ENCODE assay signal across 9 cellular contexts in the genomic region with DNA sequence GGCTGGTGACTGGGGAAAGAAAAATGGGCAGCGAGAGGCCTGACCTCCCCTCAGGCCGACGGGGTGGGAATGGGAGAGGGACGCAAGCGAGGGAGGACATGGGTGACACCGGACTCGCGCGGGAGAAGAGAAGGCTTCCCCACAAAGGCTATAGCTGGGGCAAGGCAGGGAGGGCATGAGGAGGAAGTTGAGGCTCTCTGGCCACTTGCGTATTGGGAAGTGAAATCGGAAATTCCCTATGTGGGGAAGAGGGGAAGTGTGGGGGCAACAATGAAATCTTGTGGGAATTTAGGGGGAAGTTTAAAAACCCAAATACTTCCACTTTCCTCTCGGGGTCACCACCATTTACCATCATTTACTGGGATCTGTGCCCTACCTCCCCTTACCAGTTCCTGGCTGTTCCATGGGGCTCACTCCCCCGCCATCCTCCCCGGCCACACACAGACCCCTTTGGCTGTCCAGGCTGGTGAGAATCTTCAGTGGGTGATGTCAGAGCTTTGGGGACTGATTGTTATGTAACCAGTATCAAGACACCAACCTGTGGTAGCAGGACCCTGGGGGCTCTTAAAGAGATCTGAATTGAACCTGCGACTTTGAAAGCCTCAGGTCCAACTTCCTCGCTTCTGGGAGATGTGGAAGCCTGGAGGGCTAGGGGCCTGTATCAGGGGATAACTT. TPM values are rescaled to one million over a fixed set of nuclear protein-coding genes. Genes with fewer than 3 reads are reported as not detected.
DNase-seq lines count a peak whose midpoint lies in the region; ATAC-seq, FAIRE-seq and TF ChIP-seq lines count a peak whose summit lies in the region.
"Had no signal": no experiment of that assay in that cellular context is flagged by ENCODE, and none has a peak within 500 bp of the region (broad histone marks: within the 10 kb centered on the region; RNA-seq: fewer than 3 reads in every experiment).

No MANE protein-coding gene starts in this region.

- intact Hi-C loops in IMR-90 (cut with micrococcal nuclease): loop anchor here (2.0 kb wide), 1 partner anchor 15 kb away; no protein-coding TSS in a partner anchor
- intact Hi-C loops in K562 (cut with micrococcal nuclease): no loop called here
- intact Hi-C loops in lower lobe of right lung (cut with DNase I): no loop called here

- peak overlapping the region; percentile 80 for H4K91ac ChIP-seq in IMR-90 (ENCODE audit: insufficient read depth, low read depth, low read length)

- peak overlapping the region; percentile 91 to 95 (median 93) for H3K27ac ChIP-seq in BLaER1 treated with 17β-estradiol and CSF1 and Interleukin-3, amounts not matched to agents 10 nM and 100 nM
- H3K27ac ChIP-seq in IMR-90 (ENCODE audit: insufficient read depth, low read length) (peak overlapping the region; percentile 53), K562 (ENCODE audit: extremely low read depth, low read depth, low read length) (peak overlapping the region; percentile 88), lower lobe of right lung (peak overlapping the region; percentile 91), tibial nerve (peak overlapping the region; percentile 57 to 98 (median 92))

- peak overlapping the region; percentile 21 for H2BK5ac ChIP-seq in IMR-90 (ENCODE audit: low read depth, low read length, poor library complexity, severe bottlenecking)

- POLR2A ChIA-PET in IMR-90 (lab: Charles Lee; ENCODE audit: unreplicated experiment) (no interaction called here), K562 (lab: Yijun Ruan, JAX) (interaction anchor here (0.6 to 9.0 kb wide), 8 partner anchors 10 to 620 kb away, joined by 3 to 109 read pairs (median 4); a partner anchor contains a TSS)

- peaks cover 51% of the 10 kb centered on the region for H3K79me2 ChIP-seq in K562 (ENCODE audit: control insufficient read depth, insufficient read depth, low read length)

- WGBS in IMR-90 (ENCODE audit: extremely low coverage in 2 of 2, insufficient read length in 1 of 2), 2 experiments: 100% methylated on average over 2 of the region's 16 CpGs; no CpG with 5 or more reads in 1 of the 2 experiments
- 17% methylated on average over 15 of the region's 16 CpGs for WGBS in K562 (ENCODE audit: insufficient coverage, low coverage, missing lambda C conversion rate)
- WGBS in tibial nerve, 2 donors: 15 to 17% methylated on average over 16 of the region's 16 CpGs

- H3K4ac ChIP-seq in IMR-90 (ENCODE audit: low read depth, low read length): peak overlapping the region; percentile 83

- H3K36me3 ChIP-seq in BLaER1 treated with 17β-estradiol and CSF1 and Interleukin-3, amounts not matched to agents 10 nM and 100 nM: peaks cover 0 to 21% (median 5%) of the 10 kb centered on the region in 11 experiments; a peak in 8 of 22 replicates
- peaks cover 12% of the 10 kb centered on the region for H3K36me3 ChIP-seq in IMR-90 (ENCODE audit: control insufficient read depth, insufficient read depth, low read length)
- peaks cover 15% of the 10 kb centered on the region; the same call in 2 of the 3 replicates for H3K36me3 ChIP-seq in K562 (ENCODE audit: control insufficient read depth, insufficient read depth, low read length)
- H3K36me3 ChIP-seq in lower lobe of right lung: peaks cover 4% of the 10 kb centered on the region
- no peaks in the 10 kb centered on the region for H3K36me3 ChIP-seq in tibial nerve

- peak overlapping the region; percentile 81 for H2AK5ac ChIP-seq in IMR-90 (ENCODE audit: low read depth, low read length)

- no peak for ATAC-seq in IMR-90 (ENCODE audit: low read depth)
- peak; percentile 6 for ATAC-seq in K562
- ATAC-seq in lower lobe of right lung: peak; percentile 9 to 21

- H3K23ac ChIP-seq in IMR-90 (ENCODE audit: low read depth, low read length): peak overlapping the region; percentile 88

- peak; percentile 6 for FAIRE-seq in K562 (lab: Jason Lieb, UNC)

- peak overlapping the region; percentile 86 for H2AFZ ChIP-seq in IMR-90 (replicated peaks; ENCODE audit: low read length, poor library complexity)
- peak overlapping the region; percentile 89 for H2AFZ ChIP-seq in K562 (ENCODE audit: low read depth, low read length)

- peak overlapping the region; percentile 49 to 93 for H4K8ac ChIP-seq in IMR-90 (ENCODE audit: low read depth in 2 of 2, low read length in 2 of 2)

- CTCF ChIA-PET in IMR-90 (lab: Yijun Ruan, JAX): interaction anchor here (0.6 kb wide), 1 partner anchor 253 kb away, joined by 3 read pairs; no protein-coding TSS in a partner anchor
- CTCF ChIA-PET in K562 (lab: Yijun Ruan, JAX; ENCODE audit: low intra/inter-chr PET ratio): interaction anchor here (1.1 kb wide), 1 partner anchor 16 kb away, joined by 3 read pairs; no protein-coding TSS in a partner anchor

- H3K18ac ChIP-seq in IMR-90 (ENCODE audit: low read depth, low read length): peak overlapping the region; percentile 31

- H2BK120ac ChIP-seq in IMR-90 (ENCODE audit: low read depth, low read length): peak overlapping the region; percentile 55

- H3K4me1 ChIP-seq in BLaER1 treated with 17β-estradiol and CSF1 and Interleukin-3, amounts not matched to agents 10 nM and 100 nM: peaks cover 76 to 85% (median 81%) of the 10 kb centered on the region in 10 experiments
- H3K4me1 ChIP-seq in IMR-90 (ENCODE audit: control insufficient read depth, insufficient read depth, low read length) (peaks cover 15% of the 10 kb centered on the region), K562 (replicated peaks in 1 of 2; ENCODE audit: control insufficient read depth in 2 of 2, insufficient read depth in 2 of 2, low read length in 2 of 2) (peaks cover 26 to 66% of the 10 kb centered on the region in 2 experiments), lower lobe of right lung (peaks cover 64% of the 10 kb centered on the region), tibial nerve (peaks cover 3 to 68% (median 56%) of the 10 kb centered on the region in 4 donors)

- TF ChIP-seq RAD21 in IMR-90 (IDR thresholded peaks at IDR 0.05; ENCODE audit: low read length): no peak
- TF ChIP-seq RAD21 in K562 (CRISPR knock-in tag; conservative IDR thresholded peaks at IDR 0.05 in 1 of 2, IDR thresholded peaks at IDR 0.05 in 1 of 2): no peak

- no peak overlapping the region for H2BK20ac ChIP-seq in IMR-90 (ENCODE audit: low read depth, low read length)

- peaks cover 35 to 40% (median 38%) of the 10 kb centered on the region in 11 experiments for H4K20me1 ChIP-seq in BLaER1 treated with 17β-estradiol and CSF1 and Interleukin-3, amounts not matched to agents 10 nM and 100 nM
- peaks cover 34% of the 10 kb centered on the region for H4K20me1 ChIP-seq in IMR-90 (ENCODE audit: insufficient read depth, low read length)
- H4K20me1 ChIP-seq in K562 (replicated peaks; ENCODE audit: control insufficient read depth, insufficient read depth, low read length): peaks cover 14% of the 10 kb centered on the region; the same call in 1 of the 2 replicates

- H3K79me1 ChIP-seq in IMR-90 (ENCODE audit: low read depth in 1 of 2, low read length in 2 of 2): peaks cover 6 to 38% of the 10 kb centered on the region in 2 experiments; a peak in 3 of 4 replicates

- H3K4me3 ChIP-seq in BLaER1 treated with 17β-estradiol and CSF1 and Interleukin-3, amounts not matched to agents 10 nM and 100 nM: peak overlapping the region; percentile 72 to 98 (median 88)
- H3K4me3 ChIP-seq in IMR-90 (ENCODE audit: insufficient read depth, low read depth, low read length): peak overlapping the region; percentile 68
- peak overlapping the region; percentile 71 for H3K4me3 ChIP-seq in K562
- peak overlapping the region; percentile 97 for H3K4me3 ChIP-seq in lower lobe of right lung
- H3K4me3 ChIP-seq in tibial nerve: peak overlapping the region; percentile 67 to 99 (median 80)

- TF ChIP-seq POLR2A in IMR-90 (IDR thresholded peaks at IDR 0.05; ENCODE audit: low read depth, low read length) (no peak), K562 (conservative IDR thresholded peaks at IDR 0.05) (no peak), tibial nerve (IDR thresholded peaks at IDR 0.05) (no peak)

- H3K56ac ChIP-seq in IMR-90 (ENCODE audit: extremely low read depth, insufficient read depth, low read length): peak overlapping the region; percentile 79

- no TSS peak for BruUV-seq in IMR-90 (replicated peaks; lab: Mats Ljungman, UMichigan)
- TSS peak; percentile 93 for BruUV-seq in K562 (replicated peaks; lab: Mats Ljungman, UMichigan)

- peak overlapping the region; percentile 82 to 99 (median 93) for H3K4me2 ChIP-seq in BLaER1 treated with 17β-estradiol and CSF1 and Interleukin-3, amounts not matched to agents 10 nM and 100 nM
- H3K4me2 ChIP-seq in IMR-90 (ENCODE audit: low read depth, low read length) (peak overlapping the region; percentile 94), K562 (ENCODE audit: insufficient read depth, low read length) (peak overlapping the region; percentile 93)

- no peak for TF ChIP-seq EP300 in K562 (IDR thresholded peaks at IDR 0.05; ENCODE audit: low read length)
- TF ChIP-seq EP300 in tibial nerve (IDR thresholded peaks at IDR 0.05): no peak

- H3K14ac ChIP-seq in IMR-90 (replicated peaks; ENCODE audit: low read depth, low read length): peak overlapping the region; percentile 88

- DNase-seq in IMR-90: no peak
- DNase-seq in K562 (ENCODE audit: extremely low read depth in 1 of 4, low spot score in 3 of 4): no peak
- DNase-seq in lower lobe of right lung: no peak
- no peak for DNase-seq in tibial nerve (ENCODE audit: low spot score in 2 of 2)
- DNase-seq in effector CD8-positive, alpha-beta T cell (lab: John Stamatoyannopoulos, UW): no peak
- no peak for DNase-seq in RPMI8226
- DNase-seq in GDM1 (lab: John Stamatoyannopoulos, UW): no peak

- H3K9me1 ChIP-seq in IMR-90 (ENCODE audit: insufficient read depth, low read length) (peaks cover 16% of the 10 kb centered on the region; the same call in 1 of the 2 replicates), K562 (ENCODE audit: control insufficient read depth, insufficient read depth, low read length) (no peaks in the 10 kb centered on the region)

- peak overlapping the region; percentile 82 to 93 (median 87) for H3K9ac ChIP-seq in BLaER1 treated with 17β-estradiol and CSF1 and Interleukin-3, amounts not matched to agents 10 nM and 100 nM
- H3K9ac ChIP-seq in IMR-90 (ENCODE audit: low read depth, low read length) (peak overlapping the region; percentile 75), K562 (ENCODE audit: insufficient read depth in 1 of 2, low read depth in 2 of 2, low read length in 2 of 2) (peak overlapping the region; percentile 89 to 92)

- H3K27me3 ChIP-seq in BLaER1 treated with 17β-estradiol and CSF1 and Interleukin-3, amounts not matched to agents 10 nM and 100 nM: no peaks in the 10 kb centered on the region
- no peaks in the 10 kb centered on the region for H3K27me3 ChIP-seq in IMR-90 (ENCODE audit: control insufficient read depth, insufficient read depth, low read length)
- H3K27me3 ChIP-seq in K562 (ENCODE audit: control insufficient read depth in 2 of 2, insufficient read depth in 2 of 2, low read length in 2 of 2): no peaks in the 10 kb centered on the region
- H3K27me3 ChIP-seq in lower lobe of right lung (ENCODE audit: low read depth): no peaks in the 10 kb centered on the region
- no peaks in the 10 kb centered on the region for H3K27me3 ChIP-seq in tibial nerve

- TF ChIP-seq CTCF in IMR-90 (conservative IDR thresholded peaks at IDR 0.05; ENCODE audit: low read depth, low read length) (no peak), K562 (IDR thresholded peaks at IDR 0.05 in 2 of 3, conservative IDR thresholded peaks at IDR 0.05 in 1 of 3; ENCODE audit: insufficient read depth in 2 of 3, low read depth in 1 of 3, low read length in 3 of 3) (no peak), lower lobe of right lung (IDR thresholded peaks at IDR 0.05) (no peak), tibial nerve (IDR thresholded peaks at IDR 0.05) (no peak)

- in situ Hi-C loops in IMR-90 (cut with MboI; ENCODE audit: low sequenced_read_pairs): no loop called here
- in situ Hi-C loops in K562 (cut with MboI): no loop called here

- H4K5ac ChIP-seq in IMR-90 (ENCODE audit: low read depth, low read length): peak overlapping the region; percentile 65

- dilution Hi-C loops in IMR-90 (cut with HindIII; ENCODE audit: low sequenced_read_pairs, unreplicated experiment): no loop called here

- H3K9me3 ChIP-seq in BLaER1 treated with 17β-estradiol and CSF1 and Interleukin-3, amounts not matched to agents 10 nM and 100 nM (replicated peaks in 1 of 11): no peaks in the 10 kb centered on the region
- H3K9me3 ChIP-seq in IMR-90 (ENCODE audit: control insufficient read depth, insufficient read depth, low read length) (no peaks in the 10 kb centered on the region), K562 (replicated peaks; ENCODE audit: control insufficient read depth, insufficient read depth, low read depth, low read length) (no peaks in the 10 kb centered on the region), lower lobe of right lung (no peaks in the 10 kb centered on the region), tibial nerve (no peaks in the 10 kb centered on the region)

- H2AK9ac ChIP-seq in IMR-90 (replicated peaks; ENCODE audit: low read depth, low read length, poor library complexity): peak overlapping the region; percentile 78

- 0 out of 3 replicates have a peak overlapping the region, but pooled peaks have one; percentile 8 for H2BK15ac ChIP-seq in IMR-90 (ENCODE audit: low read depth, low read length)

RNA-seq across cellular contexts. Expression of a gene that starts 0.9 kb away (rescaled TPM):
- total RNA-seq in IMR-90 (2012; rRNA removed) (107 and 125 TPM in 2 replicates), K562 (2014; rRNA removed) (39.1 and 40.0 TPM in 2 replicates), K562 (2014; rRNA removed; fragmentation: Illumina TruSeq; extraction: Trizol) (7.2 and 11.5 TPM in 2 replicates), K562 (2015; rRNA removed; fragmentation: Illumina TruSeq; extraction: Trizol) (12.7 and 12.9 TPM in 2 replicates), K562 (2021) (65.0 and 69.6 TPM in 2 replicates), lower lobe of right lung (73.4 TPM), tibial nerve (10 to 100 TPM; 35.2 to 93.9 (median 42.6) TPM)
- polyA plus RNA-seq in IMR-90 (2012; rRNA removed) (209 and 216 TPM in 2 replicates), K562 (2011; rRNA removed) (16.4 and 34.2 TPM in 2 replicates), K562 (2014; fragmentation: Illumina TruSeq; extraction: Trizol) (41.0 and 45.1 TPM in 2 replicates), K562 (2014; fragmentation: Nextera tagmentation; extraction: Ambion mirVana) (under 1 TPM; 0.46 to 0.59 TPM), K562 (2014; rRNA removed) (26.8 and 27.3 TPM in 2 replicates)
- 259 and 358 TPM in 2 replicates for polyA plus RNA-seq in IMR-90 (2012; cell fraction: cytosol; rRNA removed)
- 267 and 410 TPM in 2 replicates for polyA plus RNA-seq in IMR-90 (2012; cell fraction: nucleus; rRNA removed; ENCODE audit: low replicate concordance)
- 20.8 and 92.1 TPM in 2 replicates for total RNA-seq in K562 (2011; cell fraction: chromatin; rRNA removed; ENCODE audit: low replicate concordance)
- total RNA-seq in K562 (2011; cell fraction: nucleolus; rRNA removed): 57.7 and 64.3 TPM in 2 replicates
- total RNA-seq in K562 (2011; cell fraction: nucleoplasm; rRNA removed): 24.2 and 37.8 TPM in 2 replicates
- polyA plus RNA-seq in K562 (2011; cell fraction: cytosol; rRNA removed): 30.6 and 56.6 TPM in 2 replicates
- polyA plus RNA-seq in K562 (2011; cell fraction: nucleus; rRNA removed): 30.2 and 48.9 TPM in 2 replicates
- polyA plus RNA-seq in K562 (2012): 38.5 and 52.8 TPM in 2 replicates
- polyA minus RNA-seq in K562 (2011; rRNA and poly(A)+ RNA removed): 26.8 and 39.2 TPM in 2 replicates
- 50.9 and 64.3 TPM in 2 replicates for polyA minus RNA-seq in K562 (2011; cell fraction: cytosol; rRNA and poly(A)+ RNA removed)
- 17.4 and 22.8 TPM in 2 replicates for polyA minus RNA-seq in K562 (2011; cell fraction: nucleus; rRNA and poly(A)+ RNA removed)

RNA-seq across cellular contexts. Expression of a gene that starts 34.9 kb away (rescaled TPM):
- total RNA-seq in IMR-90 (2012; rRNA removed) (under 0.01 TPM in 2 replicates), K562 (2014; rRNA removed) (4.0 and 7.1 TPM in 2 replicates), K562 (2014; rRNA removed; fragmentation: Illumina TruSeq; extraction: Trizol) (0.99 and 1.1 TPM in 2 replicates), K562 (2015; rRNA removed; fragmentation: Illumina TruSeq; extraction: Trizol) (2.1 and 2.5 TPM in 2 replicates), K562 (2021) (7.4 and 8.8 TPM in 2 replicates), lower lobe of right lung (16.3 TPM), tibial nerve (under 1 TPM in 3 of 4 donors, not detected in 1; under 0.01 to 0.30 (median 0.21) TPM)
- polyA plus RNA-seq in IMR-90 (2012; rRNA removed) (0.10 and 0.12 TPM in 2 replicates), K562 (2011; rRNA removed) (2.2 and 3.6 TPM in 2 replicates), K562 (2014; fragmentation: Illumina TruSeq; extraction: Trizol) (1.8 and 4.6 TPM in 2 replicates), K562 (2014; fragmentation: Nextera tagmentation; extraction: Ambion mirVana) (under 1 TPM; 0.04 to 0.08 TPM), K562 (2014; rRNA removed) (7.9 and 11.8 TPM in 2 replicates)
- polyA plus RNA-seq in IMR-90 (2012; cell fraction: cytosol; rRNA removed): 0.04 and 0.12 TPM in 2 replicates
- polyA plus RNA-seq in IMR-90 (2012; cell fraction: nucleus; rRNA removed; ENCODE audit: low replicate concordance): 0.50 and 0.59 TPM in 2 replicates
- 19.1 and 64.6 TPM in 2 replicates for total RNA-seq in K562 (2011; cell fraction: chromatin; rRNA removed; ENCODE audit: low replicate concordance)
- total RNA-seq in K562 (2011; cell fraction: nucleolus; rRNA removed): 33.3 and 37.9 TPM in 2 replicates
- total RNA-seq in K562 (2011; cell fraction: nucleoplasm; rRNA removed): 16.2 and 19.7 TPM in 2 replicates
- polyA plus RNA-seq in K562 (2011; cell fraction: cytosol; rRNA removed): 2.0 and 4.5 TPM in 2 replicates
- 15.1 and 28.5 TPM in 2 replicates for polyA plus RNA-seq in K562 (2011; cell fraction: nucleus; rRNA removed)
- polyA plus RNA-seq in K562 (2012): 4.7 and 6.3 TPM in 2 replicates
- polyA minus RNA-seq in K562 (2011; rRNA and poly(A)+ RNA removed): 2.1 and 3.0 TPM in 2 replicates
- 3.2 and 3.5 TPM in 2 replicates for polyA minus RNA-seq in K562 (2011; cell fraction: cytosol; rRNA and poly(A)+ RNA removed)
- polyA minus RNA-seq in K562 (2011; cell fraction: nucleus; rRNA and poly(A)+ RNA removed): 12.1 and 12.2 TPM in 2 replicates

RNA-seq across cellular contexts. Expression of a gene that starts 37.6 kb away (rescaled TPM):
- total RNA-seq in IMR-90 (2012; rRNA removed) (3.2 and 3.6 TPM in 2 replicates), K562 (2014; rRNA removed) (22.2 and 22.4 TPM in 2 replicates), K562 (2014; rRNA removed; fragmentation: Illumina TruSeq; extraction: Trizol) (3.2 and 3.6 TPM in 2 replicates), K562 (2015; rRNA removed; fragmentation: Illumina TruSeq; extraction: Trizol) (6.2 and 7.7 TPM in 2 replicates), K562 (2021) (37.7 and 45.9 TPM in 2 replicates), lower lobe of right lung (21.7 TPM), tibial nerve (10 to 100 TPM; 33.0 to 93.6 (median 45.8) TPM)
- polyA plus RNA-seq in IMR-90 (2012; rRNA removed) (10.5 and 12.7 TPM in 2 replicates), K562 (2011; rRNA removed) (4.6 and 11.2 TPM in 2 replicates), K562 (2014; fragmentation: Illumina TruSeq; extraction: Trizol) (5.2 and 15.8 TPM in 2 replicates), K562 (2014; fragmentation: Nextera tagmentation; extraction: Ambion mirVana) (under 1 TPM; 0.25 to 0.53 TPM), K562 (2014; rRNA removed) (21.0 and 21.6 TPM in 2 replicates)
- polyA plus RNA-seq in IMR-90 (2012; cell fraction: cytosol; rRNA removed): 6.8 and 14.5 TPM in 2 replicates
- polyA plus RNA-seq in IMR-90 (2012; cell fraction: nucleus; rRNA removed; ENCODE audit: low replicate concordance): 27.8 and 85.6 TPM in 2 replicates
- total RNA-seq in K562 (2011; cell fraction: chromatin; rRNA removed; ENCODE audit: low replicate concordance): 50.6 and 183 TPM in 2 replicates
- total RNA-seq in K562 (2011; cell fraction: nucleolus; rRNA removed): 131 and 133 TPM in 2 replicates
- 70.0 and 70.2 TPM in 2 replicates for total RNA-seq in K562 (2011; cell fraction: nucleoplasm; rRNA removed)
- polyA plus RNA-seq in K562 (2011; cell fraction: cytosol; rRNA removed): 6.2 and 17.3 TPM in 2 replicates
- polyA plus RNA-seq in K562 (2011; cell fraction: nucleus; rRNA removed): 42.8 and 78.0 TPM in 2 replicates
- polyA plus RNA-seq in K562 (2012): 22.5 and 32.9 TPM in 2 replicates
- 5.7 and 7.2 TPM in 2 replicates for polyA minus RNA-seq in K562 (2011; rRNA and poly(A)+ RNA removed)
- polyA minus RNA-seq in K562 (2011; cell fraction: cytosol; rRNA and poly(A)+ RNA removed): 18.2 and 19.4 TPM in 2 replicates
- 45.1 and 49.8 TPM in 2 replicates for polyA minus RNA-seq in K562 (2011; cell fraction: nucleus; rRNA and poly(A)+ RNA removed)

RNA-seq across cellular contexts. Expression of a gene that starts 45.1 kb away (rescaled TPM):
- 6.4 and 6.5 TPM in 2 replicates for total RNA-seq in IMR-90 (2012; rRNA removed)
- 23.5 and 23.6 TPM in 2 replicates for polyA plus RNA-seq in IMR-90 (2012; rRNA removed)
- 16.0 and 21.4 TPM in 2 replicates for polyA plus RNA-seq in IMR-90 (2012; cell fraction: cytosol; rRNA removed)
- polyA plus RNA-seq in IMR-90 (2012; cell fraction: nucleus; rRNA removed; ENCODE audit: low replicate concordance): 43.3 and 68.3 TPM in 2 replicates
- total RNA-seq in K562 (2011; cell fraction: chromatin; rRNA removed; ENCODE audit: low replicate concordance): 18.6 and 35.5 TPM in 2 replicates
- 16.1 and 22.7 TPM in 2 replicates for total RNA-seq in K562 (2011; cell fraction: nucleolus; rRNA removed)
- total RNA-seq in K562 (2011; cell fraction: nucleoplasm; rRNA removed): 17.8 and 18.6 TPM in 2 replicates
- 3.3 and 5.2 TPM in 2 replicates for total RNA-seq in K562 (2014; rRNA removed)
- 1.8 and 3.2 TPM in 2 replicates for total RNA-seq in K562 (2014; rRNA removed; fragmentation: Illumina TruSeq; extraction: Trizol)
- total RNA-seq in K562 (2015; rRNA removed; fragmentation: Illumina TruSeq; extraction: Trizol): 2.5 and 2.6 TPM in 2 replicates
- 6.4 and 7.8 TPM in 2 replicates for total RNA-seq in K562 (2021)
- 7.3 and 11.1 TPM in 2 replicates for polyA plus RNA-seq in K562 (2011; rRNA removed)
- polyA plus RNA-seq in K562 (2011; cell fraction: cytosol; rRNA removed): 9.0 and 9.1 TPM in 2 replicates
- polyA plus RNA-seq in K562 (2011; cell fraction: nucleus; rRNA removed): 46.9 and 48.0 TPM in 2 replicates
- polyA plus RNA-seq in K562 (2012): 5.8 and 10.7 TPM in 2 replicates
- polyA plus RNA-seq in K562 (2014; fragmentation: Illumina TruSeq; extraction: Trizol): 5.1 and 5.2 TPM in 2 replicates
- under 1 TPM; 0.10 to 0.13 TPM for polyA plus RNA-seq in K562 (2014; fragmentation: Nextera tagmentation; extraction: Ambion mirVana)
- 5.1 and 6.1 TPM in 2 replicates for polyA plus RNA-seq in K562 (2014; rRNA removed)
- polyA minus RNA-seq in K562 (2011; rRNA and poly(A)+ RNA removed): 3.4 and 4.0 TPM in 2 replicates
- 3.6 and 3.9 TPM in 2 replicates for polyA minus RNA-seq in K562 (2011; cell fraction: cytosol; rRNA and poly(A)+ RNA removed)
- polyA minus RNA-seq in K562 (2011; cell fraction: nucleus; rRNA and poly(A)+ RNA removed): 4.8 and 5.9 TPM in 2 replicates
- total RNA-seq in lower lobe of right lung: 23.9 TPM
- total RNA-seq in tibial nerve: 10 to 100 TPM; 10.7 to 21.4 (median 20.2) TPM

RNA-seq across cellular contexts. Expression of a gene that starts 56.3 kb away (rescaled TPM):
- total RNA-seq in IMR-90 (2012; rRNA removed): not detected in 2 replicates
- polyA plus RNA-seq in IMR-90 (2012; rRNA removed): not detected in 2 replicates
- 0.07 TPM in 1 of 2 replicates, not detected in the other for polyA plus RNA-seq in IMR-90 (2012; cell fraction: cytosol; rRNA removed)
- not detected in 2 replicates for polyA plus RNA-seq in IMR-90 (2012; cell fraction: nucleus; rRNA removed; ENCODE audit: low replicate concordance)
- not detected in 2 replicates for total RNA-seq in K562 (2011; cell fraction: chromatin; rRNA removed; ENCODE audit: low replicate concordance)
- total RNA-seq in K562 (2011; cell fraction: nucleolus; rRNA removed): not detected in 2 replicates
- total RNA-seq in K562 (2011; cell fraction: nucleoplasm; rRNA removed): not detected in 2 replicates
- total RNA-seq in K562 (2014; rRNA removed): not detected in 2 replicates
- total RNA-seq in K562 (2014; rRNA removed; fragmentation: Illumina TruSeq; extraction: Trizol): not detected in 2 replicates
- 0.22 TPM in 1 of 2 replicates, not detected in the other for total RNA-seq in K562 (2015; rRNA removed; fragmentation: Illumina TruSeq; extraction: Trizol)
- not detected in 2 replicates for total RNA-seq in K562 (2021)
- polyA plus RNA-seq in K562 (2011; rRNA removed): not detected in 2 replicates
- polyA plus RNA-seq in K562 (2011; cell fraction: cytosol; rRNA removed): not detected in 2 replicates
- polyA plus RNA-seq in K562 (2011; cell fraction: nucleus; rRNA removed): 0.74 and 0.88 TPM in 2 replicates
- not detected in 2 replicates for polyA plus RNA-seq in K562 (2012)
- not detected in 2 replicates for polyA plus RNA-seq in K562 (2014; fragmentation: Illumina TruSeq; extraction: Trizol)
- under 1 TPM in 1 of 2 experiments, not detected in 1; 0.17 TPM for polyA plus RNA-seq in K562 (2014; fragmentation: Nextera tagmentation; extraction: Ambion mirVana)
- 1.4 TPM in 1 of 2 replicates, not detected in the other for polyA plus RNA-seq in K562 (2014; rRNA removed)
- not detected in 2 replicates for polyA minus RNA-seq in K562 (2011; rRNA and poly(A)+ RNA removed)
- polyA minus RNA-seq in K562 (2011; cell fraction: cytosol; rRNA and poly(A)+ RNA removed): not detected in 2 replicates
- not detected in 2 replicates for polyA minus RNA-seq in K562 (2011; cell fraction: nucleus; rRNA and poly(A)+ RNA removed)
- total RNA-seq in lower lobe of right lung: not detected
- total RNA-seq in tibial nerve: not detected
- total RNA-seq: lung microvascular endothelial cell had no signal
